In the genomic region with DNA sequence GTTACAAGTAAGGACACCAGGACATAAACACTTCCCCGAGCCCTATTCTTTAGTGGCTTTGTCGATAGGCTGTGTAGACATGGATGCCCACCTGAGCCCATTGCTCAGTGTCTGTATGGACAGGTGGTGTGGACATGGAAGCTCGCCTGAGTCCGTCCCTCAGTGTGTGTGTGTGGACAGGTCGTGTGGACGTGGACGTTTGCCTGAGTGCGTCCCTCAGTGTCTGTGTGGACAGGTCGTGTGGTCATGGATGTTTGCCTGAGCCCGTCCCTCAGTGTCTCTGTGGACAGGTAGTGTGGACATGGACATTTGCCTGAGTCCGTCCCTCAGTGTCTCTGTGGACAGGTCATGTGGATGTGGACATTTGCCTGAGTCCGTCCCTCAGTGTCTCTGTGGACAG, we compare ENCODE assay signal across 1 cellular context.
TF ChIP-seq lines count a peak whose summit lies in the region.

No MANE protein-coding gene starts in this region.

TF ChIP-seq in H1, 55 proteins besides CTCF, POLR2A, EP300 and RAD21:
- TF ChIP-seq SAP30 (IDR thresholded peaks at IDR 0.05; ENCODE audit: insufficient read depth, insufficient replicate concordance, low read length) = no peak
